ENCODE assay signal across 15 cellular contexts in the genomic region with DNA sequence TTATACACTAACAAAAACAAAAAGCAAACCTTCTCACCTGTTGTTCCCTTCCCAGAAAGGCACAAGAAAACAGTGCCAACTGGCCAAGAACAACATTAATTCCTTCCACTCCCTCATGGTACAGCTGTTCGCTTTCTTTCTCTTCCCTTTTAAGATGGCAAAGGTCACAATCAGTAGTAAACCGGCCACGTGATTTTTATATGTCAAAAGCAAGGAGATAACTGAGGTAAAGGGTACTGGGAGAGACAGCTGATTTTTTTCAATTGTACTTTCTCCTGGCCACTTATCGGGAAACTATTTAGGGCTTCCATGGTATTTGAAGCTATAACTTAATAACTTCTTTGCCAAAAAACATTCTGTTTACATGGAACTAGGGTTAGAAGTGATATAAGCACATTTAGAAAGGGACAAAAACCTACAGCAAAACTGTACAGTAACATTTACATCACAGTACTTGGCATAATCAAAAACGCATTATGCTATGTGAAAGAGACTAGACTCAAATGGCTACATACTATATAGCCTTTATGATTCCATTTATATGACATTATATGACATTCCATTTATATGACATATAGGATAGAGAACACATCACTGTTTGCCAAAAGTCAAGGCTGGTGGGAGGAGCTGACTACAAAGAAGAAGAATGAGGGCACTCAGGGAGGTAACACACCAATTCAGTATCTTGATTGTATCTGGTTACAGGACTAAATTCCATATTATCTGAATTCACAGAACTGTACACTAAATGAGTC. TPM values are rescaled to one million over a fixed set of nuclear protein-coding genes. Genes with fewer than 3 reads are reported as not detected.
DNase-seq lines count a peak whose midpoint lies in the region; ATAC-seq and TF ChIP-seq lines count a peak whose summit lies in the region.
"Had no signal": no experiment of that assay in that cellular context is flagged by ENCODE, and none has a peak within 500 bp of the region (broad histone marks: within the 10 kb centered on the region; RNA-seq: fewer than 3 reads in every experiment).

No MANE protein-coding gene starts in this region.

- intact Hi-C loops in prostate gland (cut with DNase I) = no loop called here

- no peak for TF ChIP-seq POLR2A in prostate gland (IDR thresholded peaks at IDR 0.05)

- no peaks in the 10 kb centered on the region for H3K27me3 ChIP-seq in SJCRH30
- no peaks in the 10 kb centered on the region for H3K27me3 ChIP-seq in osteoblast (ENCODE audit: insufficient read depth, low read length)
- H3K27me3 ChIP-seq in prostate gland (replicated peaks; ENCODE audit: insufficient read depth) = no peaks in the 10 kb centered on the region
- H3K27me3 ChIP-seq: gastroesophageal sphincter, tibial nerve had no signal

- H3K4me1 ChIP-seq in SJCRH30 (peaks cover 27% of the 10 kb centered on the region), osteoblast (ENCODE audit: insufficient read depth, low read length) (no peaks in the 10 kb centered on the region), prostate gland (replicated peaks) (peaks cover 11% of the 10 kb centered on the region)

- DNase-seq in EH (ENCODE audit: low read depth) = peak; percentile 19
- DNase-seq in SJCRH30 = peak; percentile 21 to 70
- peak; percentile 48 for DNase-seq in fibroblast of villous mesenchyme (ENCODE audit: low read depth)
- peak; percentile 55 for DNase-seq in osteoblast (ENCODE audit: insufficient read length, low spot score, missing footprints)
- no peak for DNase-seq in GM10266 (ENCODE audit: extremely low spot score)
- no peak for DNase-seq in omental fat pad (ENCODE audit: low spot score)
- DNase-seq in prostate gland (ENCODE audit: low spot score) = no peak
- DNase-seq: activated effector memory CD4-positive, alpha-beta T cell treated with Interleukin-2 at 50 U/mL for 16 hours; effector CD4-positive, alpha-beta T cell; NCI-H1694 treated with DMSO at 0.1 percent for 48 hours; NCI-H526 treated with DMSO at 0.1 percent for 48 hours; stimulated activated CD4-positive, alpha-beta T cell treated with anti-CD3 and anti-CD28 coated beads, Interleukin-1b, Interleukin-23, amount 100 ng/mL, for 48 hours had no signal

- ATAC-seq in omental fat pad (ENCODE audit: low FRiP score) (no peak), GM19023 (IDR thresholded peaks at IDR 0.05; ENCODE audit: unreplicated experiment) (no peak)
- ATAC-seq: gastroesophageal sphincter had no signal

- H3K4me3 ChIP-seq in SJCRH30 (no peak overlapping the region), fibroblast of villous mesenchyme (ENCODE audit: low read depth, low read length) (no peak overlapping the region), osteoblast (ENCODE audit: insufficient read depth, low read length) (no peak overlapping the region), prostate gland (no peak overlapping the region)
- H3K4me3 ChIP-seq: gastroesophageal sphincter, tibial nerve had no signal

- H3K36me3 ChIP-seq in SJCRH30 = no peaks in the 10 kb centered on the region
- H3K36me3 ChIP-seq in osteoblast (ENCODE audit: insufficient read depth, low read length) = no peaks in the 10 kb centered on the region
- no peaks in the 10 kb centered on the region for H3K36me3 ChIP-seq in prostate gland
- H3K36me3 ChIP-seq: gastroesophageal sphincter, tibial nerve had no signal

- no peaks in the 10 kb centered on the region for H3K79me2 ChIP-seq in osteoblast (ENCODE audit: insufficient read depth, low read length)

- WGBS in prostate gland = 42% methylated on average over 5 of the region's 5 CpGs

- no peak overlapping the region for H3K4me2 ChIP-seq in osteoblast (ENCODE audit: insufficient read depth, low read length)

- H2AFZ ChIP-seq in osteoblast (ENCODE audit: low read length) = no peak overlapping the region

- no peaks in the 10 kb centered on the region for H3K9me3 ChIP-seq in SJCRH30 (replicated peaks)
- H3K9me3 ChIP-seq in osteoblast (ENCODE audit: low read depth, low read length) = no peaks in the 10 kb centered on the region
- no peaks in the 10 kb centered on the region for H3K9me3 ChIP-seq in prostate gland
- H3K9me3 ChIP-seq: gastroesophageal sphincter, tibial nerve had no signal

- H4K20me1 ChIP-seq in osteoblast (ENCODE audit: insufficient read depth, low read length) = peaks cover 6% of the 10 kb centered on the region

- TF ChIP-seq CTCF in fibroblast of villous mesenchyme (IDR thresholded peaks at IDR 0.05; ENCODE audit: insufficient read depth, low read depth, low read length) (no peak), osteoblast (IDR thresholded peaks at IDR 0.05; ENCODE audit: extremely low read depth, low read depth, low read length) (no peak), GM10266 (IDR thresholded peaks at IDR 0.05; ENCODE audit: control insufficient read depth, insufficient read depth, low read depth, missing control alignments) (no peak), omental fat pad (IDR thresholded peaks at IDR 0.05) (no peak), prostate gland (IDR thresholded peaks at IDR 0.05) (no peak)

- H3K27ac ChIP-seq in SJCRH30 (peak overlapping the region; percentile 14; the same call in 1 of the 2 replicates), osteoblast (ENCODE audit: low read depth, low read length) (no peak overlapping the region), prostate gland (peak overlapping the region in 1 of 2 donors; percentile 1)

RNA-seq across cellular contexts. Expression of gene PLPP1, which starts 24.8 kb away (rescaled TPM):
- total RNA-seq in SJCRH30 (2014; rRNA removed; shearing (Covaris generic)) = 31.3 and 35.1 TPM in 2 replicates
- total RNA-seq in fibroblast of villous mesenchyme = 97.6 and 201 TPM in 2 replicates
- 53.0 and 69.8 TPM in 2 replicates for total RNA-seq in osteoblast
- 100 to 1,000 TPM; 248 to 593 (median 409) TPM for total RNA-seq in omental fat pad
- total RNA-seq in prostate gland = 1,000 to 10,000 TPM in 1 of 2 donors, 100 to 1,000 TPM in 1; 823 to 5,059 TPM

Comparison
In these comparisons a context has a peak if more than half of its experiments do, and no peak if none do; other contexts are left out.
1. DNase-seq: peak in EH (single experiment), SJCRH30 (2 of 2), fibroblast of villous mesenchyme (single experiment) and osteoblast (single experiment); none in GM10266 (single experiment), omental fat pad (single experiment) and prostate gland (single experiment).